2 cellular contexts compared by ENCODE assay signal in the genomic region with DNA sequence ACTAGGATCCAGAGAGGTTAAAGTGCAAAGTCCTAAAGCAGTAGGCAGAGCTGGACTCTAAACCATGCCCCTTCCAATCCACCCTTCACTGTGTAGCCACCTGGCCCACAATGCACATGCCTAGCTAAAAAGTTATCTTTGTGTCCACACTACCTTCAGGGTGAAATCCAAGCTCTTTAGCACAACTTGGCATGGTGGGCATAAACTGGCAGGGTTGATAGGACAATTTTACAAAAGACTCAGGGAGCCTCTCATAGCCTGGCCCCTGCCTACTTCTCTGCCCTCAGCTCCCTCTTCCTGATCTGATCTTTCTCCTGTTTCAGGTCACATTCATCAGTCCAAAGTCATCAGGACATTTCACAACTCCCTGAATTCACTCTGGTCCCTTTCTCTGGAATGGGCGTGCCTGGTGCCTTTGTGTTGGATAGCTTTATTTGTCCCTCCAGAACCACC.
TF ChIP-seq lines count a peak whose summit lies in the region.

No MANE protein-coding gene starts in this region.

TF ChIP-seq in GM23338, 12 proteins besides CTCF, POLR2A, EP300 and RAD21 (continued from another document):
- TF ChIP-seq, protein P1, sequence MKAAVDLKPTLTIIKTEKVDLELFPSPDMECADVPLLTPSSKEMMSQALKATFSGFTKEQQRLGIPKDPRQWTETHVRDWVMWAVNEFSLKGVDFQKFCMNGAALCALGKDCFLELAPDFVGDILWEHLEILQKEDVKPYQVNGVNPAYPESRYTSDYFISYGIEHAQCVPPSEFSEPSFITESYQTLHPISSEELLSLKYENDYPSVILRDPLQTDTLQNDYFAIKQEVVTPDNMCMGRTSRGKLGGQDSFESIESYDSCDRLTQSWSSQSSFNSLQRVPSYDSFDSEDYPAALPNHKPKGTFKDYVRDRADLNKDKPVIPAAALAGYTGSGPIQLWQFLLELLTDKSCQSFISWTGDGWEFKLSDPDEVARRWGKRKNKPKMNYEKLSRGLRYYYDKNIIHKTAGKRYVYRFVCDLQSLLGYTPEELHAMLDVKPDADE (IDR thresholded peaks at IDR 0.05), result no peak
- TF ChIP-seq ZNF114 (CRISPR knock-in tag; IDR thresholded peaks at IDR 0.05) (no peak), POLR2AphosphoS5 (IDR thresholded peaks at IDR 0.05; ENCODE audit: low read depth) (no peak), EZH2phosphoT487 (IDR thresholded peaks at IDR 0.05; ENCODE audit: unreplicated experiment) (no peak), CREB1 (CRISPR knock-in tag; IDR thresholded peaks at IDR 0.05; ENCODE audit: low read depth) (no peak), NANOG (IDR thresholded peaks at IDR 0.05; ENCODE audit: borderline replicate concordance) (no peak), JUNB (IDR thresholded peaks at IDR 0.05; ENCODE audit: unreplicated experiment) (no peak)
- TF ChIP-seq, protein P2, sequence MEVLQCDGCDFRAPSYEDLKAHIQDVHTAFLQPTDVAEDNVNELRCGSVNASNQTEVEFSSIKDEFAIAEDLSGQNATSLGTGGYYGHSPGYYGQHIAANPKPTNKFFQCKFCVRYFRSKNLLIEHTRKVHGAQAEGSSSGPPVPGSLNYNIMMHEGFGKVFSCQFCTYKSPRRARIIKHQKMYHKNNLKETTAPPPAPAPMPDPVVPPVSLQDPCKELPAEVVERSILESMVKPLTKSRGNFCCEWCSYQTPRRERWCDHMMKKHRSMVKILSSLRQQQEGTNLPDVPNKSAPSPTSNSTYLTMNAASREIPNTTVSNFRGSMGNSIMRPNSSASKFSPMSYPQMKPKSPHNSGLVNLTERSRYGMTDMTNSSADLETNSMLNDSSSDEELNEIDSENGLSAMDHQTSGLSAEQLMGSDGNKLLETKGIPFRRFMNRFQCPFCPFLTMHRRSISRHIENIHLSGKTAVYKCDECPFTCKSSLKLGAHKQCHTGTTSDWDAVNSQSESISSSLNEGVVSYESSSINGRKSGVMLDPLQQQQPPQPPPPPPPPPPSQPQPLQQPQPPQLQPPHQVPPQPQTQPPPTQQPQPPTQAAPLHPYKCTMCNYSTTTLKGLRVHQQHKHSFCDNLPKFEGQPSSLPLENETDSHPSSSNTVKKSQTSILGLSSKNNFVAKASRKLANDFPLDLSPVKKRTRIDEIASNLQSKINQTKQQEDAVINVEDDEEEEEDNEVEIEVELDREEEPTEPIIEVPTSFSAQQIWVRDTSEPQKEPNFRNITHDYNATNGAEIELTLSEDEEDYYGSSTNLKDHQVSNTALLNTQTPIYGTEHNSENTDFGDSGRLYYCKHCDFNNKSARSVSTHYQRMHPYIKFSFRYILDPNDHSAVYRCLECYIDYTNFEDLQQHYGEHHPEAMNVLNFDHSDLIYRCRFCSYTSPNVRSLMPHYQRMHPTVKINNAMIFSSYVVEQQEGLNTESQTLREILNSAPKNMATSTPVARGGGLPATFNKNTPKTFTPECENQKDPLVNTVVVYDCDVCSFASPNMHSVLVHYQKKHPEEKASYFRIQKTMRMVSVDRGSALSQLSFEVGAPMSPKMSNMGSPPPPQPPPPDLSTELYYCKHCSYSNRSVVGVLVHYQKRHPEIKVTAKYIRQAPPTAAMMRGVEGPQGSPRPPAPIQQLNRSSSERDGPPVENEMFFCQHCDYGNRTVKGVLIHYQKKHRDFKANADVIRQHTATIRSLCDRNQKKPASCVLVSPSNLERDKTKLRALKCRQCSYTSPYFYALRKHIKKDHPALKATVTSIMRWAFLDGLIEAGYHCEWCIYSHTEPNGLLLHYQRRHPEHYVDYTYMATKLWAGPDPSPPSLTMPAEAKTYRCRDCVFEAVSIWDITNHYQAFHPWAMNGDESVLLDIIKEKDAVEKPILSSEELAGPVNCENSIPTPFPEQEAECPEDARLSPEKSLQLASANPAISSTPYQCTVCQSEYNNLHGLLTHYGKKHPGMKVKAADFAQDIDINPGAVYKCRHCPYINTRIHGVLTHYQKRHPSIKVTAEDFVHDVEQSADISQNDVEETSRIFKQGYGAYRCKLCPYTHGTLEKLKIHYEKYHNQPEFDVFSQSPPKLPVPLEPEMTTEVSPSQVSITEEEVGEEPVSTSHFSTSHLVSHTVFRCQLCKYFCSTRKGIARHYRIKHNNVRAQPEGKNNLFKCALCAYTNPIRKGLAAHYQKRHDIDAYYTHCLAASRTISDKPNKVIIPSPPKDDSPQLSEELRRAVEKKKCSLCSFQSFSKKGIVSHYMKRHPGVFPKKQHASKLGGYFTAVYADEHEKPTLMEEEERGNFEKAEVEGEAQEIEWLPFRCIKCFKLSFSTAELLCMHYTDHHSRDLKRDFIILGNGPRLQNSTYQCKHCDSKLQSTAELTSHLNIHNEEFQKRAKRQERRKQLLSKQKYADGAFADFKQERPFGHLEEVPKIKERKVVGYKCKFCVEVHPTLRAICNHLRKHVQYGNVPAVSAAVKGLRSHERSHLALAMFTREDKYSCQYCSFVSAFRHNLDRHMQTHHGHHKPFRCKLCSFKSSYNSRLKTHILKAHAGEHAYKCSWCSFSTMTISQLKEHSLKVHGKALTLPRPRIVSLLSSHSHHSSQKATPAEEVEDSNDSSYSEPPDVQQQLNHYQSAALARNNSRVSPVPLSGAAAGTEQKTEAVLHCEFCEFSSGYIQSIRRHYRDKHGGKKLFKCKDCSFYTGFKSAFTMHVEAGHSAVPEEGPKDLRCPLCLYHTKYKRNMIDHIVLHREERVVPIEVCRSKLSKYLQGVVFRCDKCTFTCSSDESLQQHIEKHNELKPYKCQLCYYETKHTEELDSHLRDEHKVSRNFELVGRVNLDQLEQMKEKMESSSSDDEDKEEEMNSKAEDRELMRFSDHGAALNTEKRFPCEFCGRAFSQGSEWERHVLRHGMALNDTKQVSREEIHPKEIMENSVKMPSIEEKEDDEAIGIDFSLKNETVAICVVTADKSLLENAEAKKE (CRISPR knock-in tag; IDR thresholded peaks at IDR 0.05), result no peak
- TF ChIP-seq, protein P3, sequence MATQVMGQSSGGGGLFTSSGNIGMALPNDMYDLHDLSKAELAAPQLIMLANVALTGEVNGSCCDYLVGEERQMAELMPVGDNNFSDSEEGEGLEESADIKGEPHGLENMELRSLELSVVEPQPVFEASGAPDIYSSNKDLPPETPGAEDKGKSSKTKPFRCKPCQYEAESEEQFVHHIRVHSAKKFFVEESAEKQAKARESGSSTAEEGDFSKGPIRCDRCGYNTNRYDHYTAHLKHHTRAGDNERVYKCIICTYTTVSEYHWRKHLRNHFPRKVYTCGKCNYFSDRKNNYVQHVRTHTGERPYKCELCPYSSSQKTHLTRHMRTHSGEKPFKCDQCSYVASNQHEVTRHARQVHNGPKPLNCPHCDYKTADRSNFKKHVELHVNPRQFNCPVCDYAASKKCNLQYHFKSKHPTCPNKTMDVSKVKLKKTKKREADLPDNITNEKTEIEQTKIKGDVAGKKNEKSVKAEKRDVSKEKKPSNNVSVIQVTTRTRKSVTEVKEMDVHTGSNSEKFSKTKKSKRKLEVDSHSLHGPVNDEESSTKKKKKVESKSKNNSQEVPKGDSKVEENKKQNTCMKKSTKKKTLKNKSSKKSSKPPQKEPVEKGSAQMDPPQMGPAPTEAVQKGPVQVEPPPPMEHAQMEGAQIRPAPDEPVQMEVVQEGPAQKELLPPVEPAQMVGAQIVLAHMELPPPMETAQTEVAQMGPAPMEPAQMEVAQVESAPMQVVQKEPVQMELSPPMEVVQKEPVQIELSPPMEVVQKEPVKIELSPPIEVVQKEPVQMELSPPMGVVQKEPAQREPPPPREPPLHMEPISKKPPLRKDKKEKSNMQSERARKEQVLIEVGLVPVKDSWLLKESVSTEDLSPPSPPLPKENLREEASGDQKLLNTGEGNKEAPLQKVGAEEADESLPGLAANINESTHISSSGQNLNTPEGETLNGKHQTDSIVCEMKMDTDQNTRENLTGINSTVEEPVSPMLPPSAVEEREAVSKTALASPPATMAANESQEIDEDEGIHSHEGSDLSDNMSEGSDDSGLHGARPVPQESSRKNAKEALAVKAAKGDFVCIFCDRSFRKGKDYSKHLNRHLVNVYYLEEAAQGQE (IDR thresholded peaks at IDR 0.05; ENCODE audit: unreplicated experiment), result no peak
TF ChIP-seq in GM23338: peak in this region for 0.

TF ChIP-seq in WTC11, 78 proteins besides CTCF, POLR2A, EP300 and RAD21 (continued from another document and continues in another):
- TF ChIP-seq, protein P4, sequence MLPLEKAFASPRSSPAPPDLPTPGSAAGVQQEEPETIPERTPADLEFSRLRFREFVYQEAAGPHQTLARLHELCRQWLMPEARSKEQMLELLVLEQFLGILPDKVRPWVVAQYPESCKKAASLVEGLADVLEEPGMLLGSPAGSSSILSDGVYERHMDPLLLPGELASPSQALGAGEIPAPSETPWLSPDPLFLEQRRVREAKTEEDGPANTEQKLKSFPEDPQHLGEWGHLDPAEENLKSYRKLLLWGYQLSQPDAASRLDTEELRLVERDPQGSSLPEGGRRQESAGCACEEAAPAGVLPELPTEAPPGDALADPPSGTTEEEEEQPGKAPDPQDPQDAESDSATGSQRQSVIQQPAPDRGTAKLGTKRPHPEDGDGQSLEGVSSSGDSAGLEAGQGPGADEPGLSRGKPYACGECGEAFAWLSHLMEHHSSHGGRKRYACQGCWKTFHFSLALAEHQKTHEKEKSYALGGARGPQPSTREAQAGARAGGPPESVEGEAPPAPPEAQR (CRISPR knock-in tag; IDR thresholded peaks at IDR 0.05), result no peak
- TF ChIP-seq, protein P5, sequence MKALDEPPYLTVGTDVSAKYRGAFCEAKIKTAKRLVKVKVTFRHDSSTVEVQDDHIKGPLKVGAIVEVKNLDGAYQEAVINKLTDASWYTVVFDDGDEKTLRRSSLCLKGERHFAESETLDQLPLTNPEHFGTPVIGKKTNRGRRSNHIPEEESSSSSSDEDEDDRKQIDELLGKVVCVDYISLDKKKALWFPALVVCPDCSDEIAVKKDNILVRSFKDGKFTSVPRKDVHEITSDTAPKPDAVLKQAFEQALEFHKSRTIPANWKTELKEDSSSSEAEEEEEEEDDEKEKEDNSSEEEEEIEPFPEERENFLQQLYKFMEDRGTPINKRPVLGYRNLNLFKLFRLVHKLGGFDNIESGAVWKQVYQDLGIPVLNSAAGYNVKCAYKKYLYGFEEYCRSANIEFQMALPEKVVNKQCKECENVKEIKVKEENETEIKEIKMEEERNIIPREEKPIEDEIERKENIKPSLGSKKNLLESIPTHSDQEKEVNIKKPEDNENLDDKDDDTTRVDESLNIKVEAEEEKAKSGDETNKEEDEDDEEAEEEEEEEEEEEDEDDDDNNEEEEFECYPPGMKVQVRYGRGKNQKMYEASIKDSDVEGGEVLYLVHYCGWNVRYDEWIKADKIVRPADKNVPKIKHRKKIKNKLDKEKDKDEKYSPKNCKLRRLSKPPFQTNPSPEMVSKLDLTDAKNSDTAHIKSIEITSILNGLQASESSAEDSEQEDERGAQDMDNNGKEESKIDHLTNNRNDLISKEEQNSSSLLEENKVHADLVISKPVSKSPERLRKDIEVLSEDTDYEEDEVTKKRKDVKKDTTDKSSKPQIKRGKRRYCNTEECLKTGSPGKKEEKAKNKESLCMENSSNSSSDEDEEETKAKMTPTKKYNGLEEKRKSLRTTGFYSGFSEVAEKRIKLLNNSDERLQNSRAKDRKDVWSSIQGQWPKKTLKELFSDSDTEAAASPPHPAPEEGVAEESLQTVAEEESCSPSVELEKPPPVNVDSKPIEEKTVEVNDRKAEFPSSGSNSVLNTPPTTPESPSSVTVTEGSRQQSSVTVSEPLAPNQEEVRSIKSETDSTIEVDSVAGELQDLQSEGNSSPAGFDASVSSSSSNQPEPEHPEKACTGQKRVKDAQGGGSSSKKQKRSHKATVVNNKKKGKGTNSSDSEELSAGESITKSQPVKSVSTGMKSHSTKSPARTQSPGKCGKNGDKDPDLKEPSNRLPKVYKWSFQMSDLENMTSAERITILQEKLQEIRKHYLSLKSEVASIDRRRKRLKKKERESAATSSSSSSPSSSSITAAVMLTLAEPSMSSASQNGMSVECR (CRISPR knock-in tag; IDR thresholded peaks at IDR 0.05; ENCODE audit: borderline replicate concordance), result no peak
- TF ChIP-seq PRRX2 (CRISPR knock-in tag; IDR thresholded peaks at IDR 0.05) (no peak), TEAD4 (CRISPR knock-in tag; IDR thresholded peaks at IDR 0.05) (no peak), SP1 (CRISPR knock-in tag; conservative IDR thresholded peaks at IDR 0.05) (no peak), ZNF423 (CRISPR knock-in tag; IDR thresholded peaks at IDR 0.05) (no peak), IRF2 (CRISPR knock-in tag; IDR thresholded peaks at IDR 0.05; ENCODE audit: borderline replicate concordance, low read depth) (no peak), FOXK1 (CRISPR knock-in tag; IDR thresholded peaks at IDR 0.05) (no peak), JUN (CRISPR knock-in tag; IDR thresholded peaks at IDR 0.05) (no peak), CREM (CRISPR knock-in tag; IDR thresholded peaks at IDR 0.05) (no peak)
- TF ChIP-seq, protein P6, sequence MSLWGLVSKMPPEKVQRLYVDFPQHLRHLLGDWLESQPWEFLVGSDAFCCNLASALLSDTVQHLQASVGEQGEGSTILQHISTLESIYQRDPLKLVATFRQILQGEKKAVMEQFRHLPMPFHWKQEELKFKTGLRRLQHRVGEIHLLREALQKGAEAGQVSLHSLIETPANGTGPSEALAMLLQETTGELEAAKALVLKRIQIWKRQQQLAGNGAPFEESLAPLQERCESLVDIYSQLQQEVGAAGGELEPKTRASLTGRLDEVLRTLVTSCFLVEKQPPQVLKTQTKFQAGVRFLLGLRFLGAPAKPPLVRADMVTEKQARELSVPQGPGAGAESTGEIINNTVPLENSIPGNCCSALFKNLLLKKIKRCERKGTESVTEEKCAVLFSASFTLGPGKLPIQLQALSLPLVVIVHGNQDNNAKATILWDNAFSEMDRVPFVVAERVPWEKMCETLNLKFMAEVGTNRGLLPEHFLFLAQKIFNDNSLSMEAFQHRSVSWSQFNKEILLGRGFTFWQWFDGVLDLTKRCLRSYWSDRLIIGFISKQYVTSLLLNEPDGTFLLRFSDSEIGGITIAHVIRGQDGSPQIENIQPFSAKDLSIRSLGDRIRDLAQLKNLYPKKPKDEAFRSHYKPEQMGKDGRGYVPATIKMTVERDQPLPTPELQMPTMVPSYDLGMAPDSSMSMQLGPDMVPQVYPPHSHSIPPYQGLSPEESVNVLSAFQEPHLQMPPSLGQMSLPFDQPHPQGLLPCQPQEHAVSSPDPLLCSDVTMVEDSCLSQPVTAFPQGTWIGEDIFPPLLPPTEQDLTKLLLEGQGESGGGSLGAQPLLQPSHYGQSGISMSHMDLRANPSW (CRISPR knock-in tag; conservative IDR thresholded peaks at IDR 0.05; ENCODE audit: low read depth), result no peak
- TF ChIP-seq, protein P7, sequence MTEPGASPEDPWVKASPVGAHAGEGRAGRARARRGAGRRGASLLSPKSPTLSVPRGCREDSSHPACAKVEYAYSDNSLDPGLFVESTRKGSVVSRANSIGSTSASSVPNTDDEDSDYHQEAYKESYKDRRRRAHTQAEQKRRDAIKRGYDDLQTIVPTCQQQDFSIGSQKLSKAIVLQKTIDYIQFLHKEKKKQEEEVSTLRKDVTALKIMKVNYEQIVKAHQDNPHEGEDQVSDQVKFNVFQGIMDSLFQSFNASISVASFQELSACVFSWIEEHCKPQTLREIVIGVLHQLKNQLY (CRISPR knock-in tag; IDR thresholded peaks at IDR 0.05), result no peak
- TF ChIP-seq, protein P8, sequence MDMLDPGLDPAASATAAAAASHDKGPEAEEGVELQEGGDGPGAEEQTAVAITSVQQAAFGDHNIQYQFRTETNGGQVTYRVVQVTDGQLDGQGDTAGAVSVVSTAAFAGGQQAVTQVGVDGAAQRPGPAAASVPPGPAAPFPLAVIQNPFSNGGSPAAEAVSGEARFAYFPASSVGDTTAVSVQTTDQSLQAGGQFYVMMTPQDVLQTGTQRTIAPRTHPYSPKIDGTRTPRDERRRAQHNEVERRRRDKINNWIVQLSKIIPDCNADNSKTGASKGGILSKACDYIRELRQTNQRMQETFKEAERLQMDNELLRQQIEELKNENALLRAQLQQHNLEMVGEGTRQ (CRISPR knock-in tag; IDR thresholded peaks at IDR 0.05), result no peak
- TF ChIP-seq, protein P9, sequence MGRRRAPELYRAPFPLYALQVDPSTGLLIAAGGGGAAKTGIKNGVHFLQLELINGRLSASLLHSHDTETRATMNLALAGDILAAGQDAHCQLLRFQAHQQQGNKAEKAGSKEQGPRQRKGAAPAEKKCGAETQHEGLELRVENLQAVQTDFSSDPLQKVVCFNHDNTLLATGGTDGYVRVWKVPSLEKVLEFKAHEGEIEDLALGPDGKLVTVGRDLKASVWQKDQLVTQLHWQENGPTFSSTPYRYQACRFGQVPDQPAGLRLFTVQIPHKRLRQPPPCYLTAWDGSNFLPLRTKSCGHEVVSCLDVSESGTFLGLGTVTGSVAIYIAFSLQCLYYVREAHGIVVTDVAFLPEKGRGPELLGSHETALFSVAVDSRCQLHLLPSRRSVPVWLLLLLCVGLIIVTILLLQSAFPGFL (CRISPR knock-in tag; IDR thresholded peaks at IDR 0.05; ENCODE audit: borderline replicate concordance), result no peak
